ENCODE assay signal across 2 cellular contexts in the genomic region with DNA sequence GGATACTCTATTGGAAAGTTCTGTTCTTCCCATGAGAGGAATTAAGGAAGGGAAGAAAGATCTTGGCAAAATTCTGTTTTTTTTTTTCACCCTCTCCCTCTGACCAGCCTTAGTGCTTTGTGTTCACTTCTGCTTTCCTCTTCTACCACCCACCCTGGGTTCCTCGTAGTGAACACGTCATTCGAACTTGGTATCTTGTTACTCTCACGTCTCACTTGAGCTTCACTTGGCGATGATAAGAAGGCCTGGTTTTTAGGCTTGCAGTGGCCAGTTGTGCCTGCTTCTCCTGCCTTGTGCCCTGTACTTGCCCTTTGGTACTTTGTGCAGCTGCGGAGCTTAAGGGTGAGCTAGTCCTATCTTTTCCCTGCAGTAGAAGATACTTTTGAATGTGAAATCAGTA.
A peak's percentile ranks its signal among the peaks of the same experiment; 100 is the strongest.
TF ChIP-seq lines count a peak whose summit lies in the region.

No MANE protein-coding gene starts in this region.

TF ChIP-seq in K562, 482 proteins besides CTCF, POLR2A, EP300 and RAD21 (continued from another document):
- TF ChIP-seq CREM (IDR thresholded peaks at IDR 0.05; ENCODE audit: low read depth) (peak; percentile 36; the same call in 1 of the 2 replicates), ETS2 (tag; IDR thresholded peaks at IDR 0.05; ENCODE audit: borderline replicate concordance, poor library complexity, severe bottlenecking) (no peak), SMARCA5 (IDR thresholded peaks at IDR 0.05) (no peak), ZNF785 (CRISPR knock-in tag; IDR thresholded peaks at IDR 0.05) (no peak), L3MBTL2 (IDR thresholded peaks at IDR 0.05) (no peak), SPI1 (IDR thresholded peaks at IDR 0.05; ENCODE audit: borderline replicate concordance, low read depth, low read length) (peak; percentile 74; the same call in 1 of the 2 replicates), ELK1 (CRISPR knock-in tag; IDR thresholded peaks at IDR 0.05) (no peak), MTA2 (IDR thresholded peaks at IDR 0.05; ENCODE audit: low read depth) (no peak), YY1 (IDR thresholded peaks at IDR 0.05; ENCODE audit: borderline replicate concordance in 1 of 3, control insufficient read depth in 1 of 3, extremely low read depth in 1 of 3, insufficient read depth in 3 of 3, insufficient read length in 1 of 3, insufficient replicate concordance in 2 of 3, low read depth in 1 of 3, low read length in 2 of 3) (no peak), ATF1 (CRISPR knock-in tag; IDR thresholded peaks at IDR 0.05) (no peak), ATF1 (tag; IDR thresholded peaks at IDR 0.05) (peak; percentile 34; the same call in 1 of the 2 replicates), DDX20 (tag; IDR thresholded peaks at IDR 0.05; ENCODE audit: low read depth) (no peak)
- TF ChIP-seq, protein P1, sequence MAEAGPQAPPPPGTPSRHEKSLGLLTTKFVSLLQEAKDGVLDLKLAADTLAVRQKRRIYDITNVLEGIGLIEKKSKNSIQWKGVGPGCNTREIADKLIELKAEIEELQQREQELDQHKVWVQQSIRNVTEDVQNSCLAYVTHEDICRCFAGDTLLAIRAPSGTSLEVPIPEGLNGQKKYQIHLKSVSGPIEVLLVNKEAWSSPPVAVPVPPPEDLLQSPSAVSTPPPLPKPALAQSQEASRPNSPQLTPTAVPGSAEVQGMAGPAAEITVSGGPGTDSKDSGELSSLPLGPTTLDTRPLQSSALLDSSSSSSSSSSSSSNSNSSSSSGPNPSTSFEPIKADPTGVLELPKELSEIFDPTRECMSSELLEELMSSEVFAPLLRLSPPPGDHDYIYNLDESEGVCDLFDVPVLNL (CRISPR knock-in tag; IDR thresholded peaks at IDR 0.05; ENCODE audit: low read depth), result no peak

TF ChIP-seq in HepG2, 621 proteins besides CTCF, POLR2A, EP300 and RAD21:
- TF ChIP-seq, protein P2, sequence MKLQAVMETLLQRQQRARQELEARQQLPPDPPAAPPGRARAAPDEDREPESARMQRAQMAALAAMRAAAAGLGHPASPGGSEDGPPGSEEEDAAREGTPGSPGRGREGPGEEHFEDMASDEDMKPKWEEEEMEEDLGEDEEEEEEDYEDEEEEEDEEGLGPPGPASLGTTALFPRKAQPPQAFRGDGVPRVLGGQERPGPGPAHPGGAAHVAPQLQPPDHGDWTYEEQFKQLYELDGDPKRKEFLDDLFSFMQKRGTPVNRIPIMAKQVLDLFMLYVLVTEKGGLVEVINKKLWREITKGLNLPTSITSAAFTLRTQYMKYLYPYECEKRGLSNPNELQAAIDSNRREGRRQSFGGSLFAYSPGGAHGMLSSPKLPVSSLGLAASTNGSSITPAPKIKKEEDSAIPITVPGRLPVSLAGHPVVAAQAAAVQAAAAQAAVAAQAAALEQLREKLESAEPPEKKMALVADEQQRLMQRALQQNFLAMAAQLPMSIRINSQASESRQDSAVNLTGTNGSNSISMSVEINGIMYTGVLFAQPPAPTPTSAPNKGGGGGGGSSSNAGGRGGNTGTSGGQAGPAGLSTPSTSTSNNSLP (IDR thresholded peaks at IDR 0.05; ENCODE audit: low read depth, low read length), result no peak
- 0 out of 2 replicates have a peak, but pooled peaks have one; percentile 50 for TF ChIP-seq CEBPB (IDR thresholded peaks at IDR 0.05; ENCODE audit: borderline replicate concordance, low read depth, low read length)
TF ChIP-seq in HepG2: peak in this region for 1.
